In the genomic region with DNA sequence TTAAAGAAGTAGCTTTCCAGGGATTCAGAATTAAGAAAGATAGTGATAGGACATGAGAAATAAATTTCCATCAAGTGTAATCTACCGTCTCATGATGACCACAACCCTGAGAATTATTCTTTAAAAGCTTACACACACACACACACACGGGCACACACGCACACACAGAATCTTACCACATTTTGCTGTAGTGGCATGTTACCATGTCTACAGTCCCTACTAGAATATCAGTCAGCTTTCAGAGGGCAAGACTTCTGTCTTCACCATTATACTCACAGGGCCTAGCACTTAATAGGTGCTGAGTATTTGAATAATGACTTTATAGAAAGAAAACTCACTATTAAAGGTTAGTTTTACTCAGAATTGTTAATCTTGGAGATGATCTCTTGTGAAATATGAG, we compare ENCODE assay signal across 14 cellular contexts. TPM values are rescaled to one million over a fixed set of nuclear protein-coding genes. Genes with fewer than 3 reads are reported as not detected.
A peak's percentile ranks its signal among the peaks of the same experiment; 100 is the strongest.
DNase-seq lines count a peak whose midpoint lies in the region; ATAC-seq and FAIRE-seq lines count a peak whose summit lies in the region.
"Had no signal": no experiment of that assay in that cellular context is flagged by ENCODE, and none has a peak within 500 bp of the region (broad histone marks: within the 10 kb centered on the region; RNA-seq: fewer than 3 reads in every experiment).

No MANE protein-coding gene starts in this region.

- H3K36me3 Mint-ChIP-seq in activated CD4-positive, alpha-beta memory T cell treated with anti-CD3 and anti-CD28 coated beads for 36 hours = peaks cover 6% of the 10 kb centered on the region
- H3K36me3 Mint-ChIP-seq in activated CD4-positive, alpha-beta memory T cell treated with anti-CD3 and anti-CD28 coated beads, Interleukin-2, amount 10 ng/mL, durations not matched to agents 7 days and 5 days (ENCODE audit: low read depth) = peaks cover 16% of the 10 kb centered on the region
- H3K36me3 Mint-ChIP-seq in activated naive CD4-positive, alpha-beta T cell treated with anti-CD3 and anti-CD28 coated beads for 36 hours (ENCODE audit: low read depth) = peaks cover 9% of the 10 kb centered on the region
- H3K36me3 Mint-ChIP-seq in stimulated activated effector memory CD8-positive, alpha-beta T cell treated with anti-CD3 and anti-CD28 coated beads, Interleukin-12 subunit alpha, Interleukin-12 subunit beta, amount 100 ng/mL, for 72 hours = peaks cover 31% of the 10 kb centered on the region

- H3K27ac Mint-ChIP-seq in activated CD4-positive, alpha-beta memory T cell treated with anti-CD3 and anti-CD28 coated beads for 36 hours = peak overlapping the region; percentile 23
- no peak overlapping the region for H3K27ac Mint-ChIP-seq in activated CD4-positive, alpha-beta memory T cell treated with anti-CD3 and anti-CD28 coated beads, Interleukin-2, amount 10 ng/mL, durations not matched to agents 7 days and 5 days
- peak overlapping the region; percentile 36 for H3K27ac Mint-ChIP-seq in activated naive CD4-positive, alpha-beta T cell treated with anti-CD3 and anti-CD28 coated beads for 36 hours
- H3K27ac Mint-ChIP-seq in stimulated activated effector memory CD8-positive, alpha-beta T cell treated with anti-CD3 and anti-CD28 coated beads, Interleukin-12 subunit alpha, Interleukin-12 subunit beta, amount 100 ng/mL, for 72 hours = peak overlapping the region; percentile 50

- no peaks in the 10 kb centered on the region for H3K27me3 Mint-ChIP-seq in activated CD4-positive, alpha-beta memory T cell treated with anti-CD3 and anti-CD28 coated beads for 36 hours
- H3K27me3 Mint-ChIP-seq in activated CD4-positive, alpha-beta memory T cell treated with anti-CD3 and anti-CD28 coated beads, Interleukin-2, amount 10 ng/mL, durations not matched to agents 7 days and 5 days = no peaks in the 10 kb centered on the region
- no peaks in the 10 kb centered on the region for H3K27me3 Mint-ChIP-seq in activated naive CD4-positive, alpha-beta T cell treated with anti-CD3 and anti-CD28 coated beads for 36 hours (ENCODE audit: low read depth)
- H3K27me3 Mint-ChIP-seq: CD4-positive, alpha-beta memory T cell had no signal

- ATAC-seq in stimulated activated effector memory CD8-positive, alpha-beta T cell treated with anti-CD3 and anti-CD28 coated beads, Interleukin-12 subunit alpha, Interleukin-12 subunit beta, amount 100 ng/mL, for 72 hours = peak; percentile 44

- POLR2A ChIA-PET in activated CD4-positive, alpha-beta memory T cell treated with anti-CD3 and anti-CD28 coated beads for 36 hours (lab: Charles Lee) = interaction anchor here (1.0 kb wide), 1 partner anchor 64 kb away, joined by 3 read pairs; no protein-coding TSS in a partner anchor
- POLR2A ChIA-PET in activated CD4-positive, alpha-beta memory T cell treated with anti-CD3 and anti-CD28 coated beads, Interleukin-2, amount 10 ng/mL, durations not matched to agents 7 days and 5 days (lab: Charles Lee) = interaction anchor here (3.1 kb wide), 1 partner anchor 15 kb away, joined by 13 read pairs; a partner anchor contains a TSS

- H3K4me1 Mint-ChIP-seq in activated CD4-positive, alpha-beta memory T cell treated with anti-CD3 and anti-CD28 coated beads for 36 hours (ENCODE audit: low read depth) = peaks cover 21% of the 10 kb centered on the region
- H3K4me1 Mint-ChIP-seq in activated CD4-positive, alpha-beta memory T cell treated with anti-CD3 and anti-CD28 coated beads, Interleukin-2, amount 10 ng/mL, durations not matched to agents 7 days and 5 days = peaks cover 35% of the 10 kb centered on the region
- peaks cover 41% of the 10 kb centered on the region for H3K4me1 Mint-ChIP-seq in activated naive CD4-positive, alpha-beta T cell treated with anti-CD3 and anti-CD28 coated beads for 36 hours (ENCODE audit: low read depth)
- peaks cover 16% of the 10 kb centered on the region for H3K4me1 Mint-ChIP-seq in stimulated activated effector memory CD8-positive, alpha-beta T cell treated with anti-CD3 and anti-CD28 coated beads, Interleukin-12 subunit alpha, Interleukin-12 subunit beta, amount 100 ng/mL, for 72 hours

- peak; percentile 9 for FAIRE-seq in GM18507 (lab: Jason Lieb, UNC)

- intact Hi-C loops in activated CD4-positive, alpha-beta memory T cell treated with anti-CD3 and anti-CD28 coated beads for 36 hours (cut with micrococcal nuclease) = no loop called here
- intact Hi-C loops in activated naive CD4-positive, alpha-beta T cell treated with anti-CD3 and anti-CD28 coated beads for 36 hours (cut with micrococcal nuclease) = loop anchor here (5.0 kb wide), 1 partner anchor 138 kb away; no protein-coding TSS in a partner anchor

- CTCF ChIA-PET in activated CD4-positive, alpha-beta memory T cell treated with anti-CD3 and anti-CD28 coated beads for 36 hours (lab: Charles Lee) = interaction anchor here (1.0 to 3.0 kb wide), 4 partner anchors 9 to 68 kb away, joined by 3 to 35 read pairs (median 8); no protein-coding TSS in a partner anchor
- CTCF ChIA-PET in activated CD4-positive, alpha-beta memory T cell treated with anti-CD3 and anti-CD28 coated beads, Interleukin-2, amount 10 ng/mL, durations not matched to agents 7 days and 5 days (lab: Charles Lee) = interaction anchor here (1.2 to 3.4 kb wide), 2 partner anchors 75 to 138 kb away, joined by 3 to 16 read pairs; no protein-coding TSS in a partner anchor
- CTCF ChIA-PET in activated naive CD4-positive, alpha-beta T cell treated with anti-CD3 and anti-CD28 coated beads for 36 hours (lab: Charles Lee) = interaction anchor here (0.7 to 2.0 kb wide), 6 partner anchors 9 to 138 kb away, joined by 3 to 19 read pairs (median 5); no protein-coding TSS in a partner anchor

- no peak overlapping the region for H3K4me3 Mint-ChIP-seq in activated CD4-positive, alpha-beta memory T cell treated with anti-CD3 and anti-CD28 coated beads for 36 hours
- no peak overlapping the region for H3K4me3 Mint-ChIP-seq in activated CD4-positive, alpha-beta memory T cell treated with anti-CD3 and anti-CD28 coated beads, Interleukin-2, amount 10 ng/mL, durations not matched to agents 7 days and 5 days
- no peak overlapping the region for H3K4me3 Mint-ChIP-seq in activated naive CD4-positive, alpha-beta T cell treated with anti-CD3 and anti-CD28 coated beads for 36 hours
- H3K4me3 Mint-ChIP-seq in stimulated activated effector memory CD8-positive, alpha-beta T cell treated with anti-CD3 and anti-CD28 coated beads, Interleukin-12 subunit alpha, Interleukin-12 subunit beta, amount 100 ng/mL, for 72 hours = no peak overlapping the region
- H3K4me3 Mint-ChIP-seq: CD14-positive monocyte; CD4-positive, alpha-beta memory T cell had no signal

- peak; percentile 27 for DNase-seq in activated CD4-positive, alpha-beta memory T cell treated with anti-CD3 and anti-CD28 coated beads for 36 hours
- DNase-seq in activated CD4-positive, alpha-beta memory T cell treated with anti-CD3 and anti-CD28 coated beads, Interleukin-2, amount 10 ng/mL, durations not matched to agents 7 days and 5 days = no peak
- DNase-seq in activated naive CD4-positive, alpha-beta T cell treated with anti-CD3 and anti-CD28 coated beads for 36 hours = no peak
- no peak for DNase-seq in activated naive CD4-positive, alpha-beta T cell (lab: John Stamatoyannopoulos, UW)
- no peak for DNase-seq in GM18507 (ENCODE audit: extremely low spot score, insufficient read length, low read depth)
- DNase-seq in stimulated activated effector memory CD8-positive, alpha-beta T cell treated with anti-CD3 and anti-CD28 coated beads, Interleukin-12 subunit alpha, Interleukin-12 subunit beta, amount 100 ng/mL, for 72 hours (ENCODE audit: low spot score in 2 of 2) = no peak
- no peak for DNase-seq in anterior cingulate cortex (lab: John Stamatoyannopoulos, UW)
- DNase-seq: 8988T; CD4-positive, alpha-beta memory T cell; DMS153; DMS79; GDM1; GM23248 had no signal

- no peaks in the 10 kb centered on the region for H3K9me3 Mint-ChIP-seq in activated CD4-positive, alpha-beta memory T cell treated with anti-CD3 and anti-CD28 coated beads for 36 hours
- no peaks in the 10 kb centered on the region for H3K9me3 Mint-ChIP-seq in activated CD4-positive, alpha-beta memory T cell treated with anti-CD3 and anti-CD28 coated beads, Interleukin-2, amount 10 ng/mL, durations not matched to agents 7 days and 5 days
- no peaks in the 10 kb centered on the region for H3K9me3 Mint-ChIP-seq in activated naive CD4-positive, alpha-beta T cell treated with anti-CD3 and anti-CD28 coated beads for 36 hours
- H3K9me3 Mint-ChIP-seq in stimulated activated effector memory CD8-positive, alpha-beta T cell treated with anti-CD3 and anti-CD28 coated beads, Interleukin-12 subunit alpha, Interleukin-12 subunit beta, amount 100 ng/mL, for 72 hours = no peaks in the 10 kb centered on the region
- H3K9me3 Mint-ChIP-seq: CD14-positive monocyte had no signal

RNA-seq across cellular contexts. Expression of a gene that starts 15.4 kb away (rescaled TPM):
- 1 to 10 TPM; 4.9 to 7.2 TPM for total RNA-seq in activated CD4-positive, alpha-beta memory T cell treated with anti-CD3 and anti-CD28 coated beads for 36 hours
- total RNA-seq in activated CD4-positive, alpha-beta memory T cell treated with anti-CD3 and anti-CD28 coated beads, Interleukin-2, amount 10 ng/mL, durations not matched to agents 7 days and 5 days = 1 to 10 TPM; 4.8 to 5.9 TPM
- total RNA-seq in activated naive CD4-positive, alpha-beta T cell treated with anti-CD3 and anti-CD28 coated beads for 36 hours = 1 to 10 TPM; 5.8 to 7.7 TPM

RNA-seq across cellular contexts. Expression of a gene that starts 15.4 kb away (rescaled TPM):
- 10 to 100 TPM; 16.2 to 19.2 TPM for total RNA-seq in activated CD4-positive, alpha-beta memory T cell treated with anti-CD3 and anti-CD28 coated beads for 36 hours
- total RNA-seq in activated CD4-positive, alpha-beta memory T cell treated with anti-CD3 and anti-CD28 coated beads, Interleukin-2, amount 10 ng/mL, durations not matched to agents 7 days and 5 days = 10 to 100 TPM; 20.2 TPM
- 10 to 100 TPM; 15.0 to 19.3 TPM for total RNA-seq in activated naive CD4-positive, alpha-beta T cell treated with anti-CD3 and anti-CD28 coated beads for 36 hours

RNA-seq across cellular contexts. Expression of a gene that starts 15.8 kb away (rescaled TPM):
- 10 to 100 TPM; 24.4 to 26.7 TPM for total RNA-seq in activated CD4-positive, alpha-beta memory T cell treated with anti-CD3 and anti-CD28 coated beads for 36 hours
- total RNA-seq in activated CD4-positive, alpha-beta memory T cell treated with anti-CD3 and anti-CD28 coated beads, Interleukin-2, amount 10 ng/mL, durations not matched to agents 7 days and 5 days = 10 to 100 TPM; 23.5 to 25.2 TPM
- 10 to 100 TPM; 15.4 to 17.9 TPM for total RNA-seq in activated naive CD4-positive, alpha-beta T cell treated with anti-CD3 and anti-CD28 coated beads for 36 hours

RNA-seq across cellular contexts. Expression of a gene that starts 28.9 kb away (rescaled TPM):
- total RNA-seq in activated CD4-positive, alpha-beta memory T cell treated with anti-CD3 and anti-CD28 coated beads for 36 hours = 10 to 100 TPM; 95.1 to 95.9 TPM
- total RNA-seq in activated CD4-positive, alpha-beta memory T cell treated with anti-CD3 and anti-CD28 coated beads, Interleukin-2, amount 10 ng/mL, durations not matched to agents 7 days and 5 days = 10 to 100 TPM; 45.7 to 49.9 TPM
- total RNA-seq in activated naive CD4-positive, alpha-beta T cell treated with anti-CD3 and anti-CD28 coated beads for 36 hours = 10 to 100 TPM; 94.3 to 95.5 TPM

RNA-seq across cellular contexts. Expression of a gene that starts 33.0 kb away (rescaled TPM):
- total RNA-seq in activated CD4-positive, alpha-beta memory T cell treated with anti-CD3 and anti-CD28 coated beads for 36 hours = 1 to 10 TPM; 7.5 to 8.9 TPM
- total RNA-seq in activated CD4-positive, alpha-beta memory T cell treated with anti-CD3 and anti-CD28 coated beads, Interleukin-2, amount 10 ng/mL, durations not matched to agents 7 days and 5 days = 10 to 100 TPM in 1 of 2 experiments, 1 to 10 TPM in 1; 8.9 to 10.2 TPM
- 1 to 10 TPM; 4.1 to 4.6 TPM for total RNA-seq in activated naive CD4-positive, alpha-beta T cell treated with anti-CD3 and anti-CD28 coated beads for 36 hours
